8 cellular contexts compared by ENCODE assay signal in genomic region chr6:166392755-166393534, GRCh38. TPM values are rescaled to one million over a fixed set of nuclear protein-coding genes. Genes with fewer than 3 reads are reported as not detected.
A peak's percentile ranks its signal among the peaks of the same experiment; 100 is the strongest.
DNase-seq lines count a peak whose midpoint lies in the region; ATAC-seq, FAIRE-seq and TF ChIP-seq lines count a peak whose summit lies in the region.
"Not testable (repeated sequence)": the region's sequence is repeated elsewhere in the genome, so short reads cannot be mapped to it uniquely, and the experiment has no call there.

No MANE protein-coding gene starts in this region.

- intact Hi-C loops in K562 (cut with micrococcal nuclease); HepG2 (cut with micrococcal nuclease; ENCODE audit: unreplicated experiment): not testable (repeated sequence)
- intact Hi-C loops in testis (cut with DNase I; ENCODE audit: low total_unique reads) = loop anchor here (10.0 kb wide), 1 partner anchor 118 kb away; no protein-coding TSS in a partner anchor

- not testable (repeated sequence) for H2BK15ac ChIP-seq in H9 (ENCODE audit: low read depth, low read length); neuronal stem cell (ENCODE audit: low read length)

- H3K4me3 Mint-ChIP-seq in H9, WTC11: not testable (repeated sequence)

- H3K36me3 ChIP-seq in K562 (ENCODE audit: control insufficient read depth, insufficient read depth, low read length); HepG2 (replicated peaks in 1 of 2; ENCODE audit: control insufficient read depth in 1 of 2, insufficient read depth in 2 of 2, low read length in 2 of 2); neuronal stem cell (replicated peaks in 1 of 2; ENCODE audit: control insufficient read depth in 2 of 2, insufficient read depth in 2 of 2, low read length in 2 of 2); testis (ENCODE audit: low read depth, missing control alignments): not testable (repeated sequence)

- not testable (repeated sequence) for H4K5ac ChIP-seq in H9 (ENCODE audit: insufficient read length, low read depth, low read length)

- TF ChIP-seq CTCF in H9 (conservative IDR thresholded peaks at IDR 0.05); WTC11 (IDR thresholded peaks at IDR 0.05); K562 (IDR thresholded peaks at IDR 0.05 in 2 of 3, conservative IDR thresholded peaks at IDR 0.05 in 1 of 3; ENCODE audit: insufficient read depth in 2 of 3, low read depth in 1 of 3, low read length in 3 of 3); HepG2 (CRISPR knock-in tag; IDR thresholded peaks at IDR 0.05); testis (IDR thresholded peaks at IDR 0.05): not testable (repeated sequence)

- not testable (repeated sequence) for H2AK5ac ChIP-seq in H9 (ENCODE audit: insufficient read length, low read length); neuronal stem cell (ENCODE audit: low read depth, low read length)

- not testable (repeated sequence) for H3K4me3 ChIP-seq in K562; HepG2 (replicated peaks in 1 of 3; ENCODE audit: insufficient read depth in 1 of 3, low read depth in 2 of 3, low read length in 3 of 3); neuronal stem cell (ENCODE audit: low read length in 2 of 2)
- peak overlapping the region in 1 of 2 donors; percentile 39 for H3K4me3 ChIP-seq in testis

- not testable (repeated sequence) for H3K27me3 ChIP-seq in H9 (ENCODE audit: insufficient read depth, low read length); HepG2 (ENCODE audit: control insufficient read depth in 1 of 2, insufficient read depth in 2 of 2, low read length in 2 of 2); neuronal stem cell (ENCODE audit: control insufficient read depth in 3 of 3, insufficient read depth in 3 of 3, low read depth in 1 of 3, low read length in 3 of 3); testis
- H3K27me3 ChIP-seq in K562 (ENCODE audit: control insufficient read depth in 2 of 2, insufficient read depth in 2 of 2, low read length in 2 of 2) = peaks cover 38 to 73% of the 10 kb centered on the region in 2 experiments

- not testable (repeated sequence) for TF ChIP-seq EP300 in K562 (IDR thresholded peaks at IDR 0.05; ENCODE audit: low read length); HepG2 (IDR thresholded peaks at IDR 0.05; ENCODE audit: low read depth in 2 of 2, low read length in 2 of 2); HepG2 (CRISPR knock-in tag; IDR thresholded peaks at IDR 0.05; ENCODE audit: borderline replicate concordance)

- CTCF ChIA-PET in WTC11 (lab: Charles Lee) = interaction anchor here (1.3 to 3.8 kb wide), 4 partner anchors 8 to 113 kb away, joined by 4 to 19 read pairs (median 6); no protein-coding TSS in a partner anchor
- CTCF ChIA-PET in K562 (lab: Yijun Ruan, JAX; ENCODE audit: low intra/inter-chr PET ratio); HepG2 (lab: Yijun Ruan, JAX; ENCODE audit: low intra/inter-chr PET ratio, low total read pairs): not testable (repeated sequence)

- H3K27me3 Mint-ChIP-seq in H9 (ENCODE audit: low read depth) = peaks cover 15% of the 10 kb centered on the region; the same call in 1 of the 2 replicates
- H3K27me3 Mint-ChIP-seq in WTC11 (ENCODE audit: low read depth) = not testable (repeated sequence)

- H3T11ph ChIP-seq in H9 (ENCODE audit: low read length) = not testable (repeated sequence)

- not testable (repeated sequence) for H4K20me1 ChIP-seq in H9 (ENCODE audit: control insufficient read depth, insufficient read depth, insufficient read length); K562 (replicated peaks; ENCODE audit: control insufficient read depth, insufficient read depth, low read length); HepG2 (ENCODE audit: insufficient read depth, low read length)

- POLR2A ChIA-PET in WTC11 (lab: Charles Lee) = not testable (repeated sequence)
- POLR2A ChIA-PET in K562 (lab: Yijun Ruan, JAX) = interaction anchor here (0.6 to 1.0 kb wide), 6 partner anchors 12 to 252 kb away, joined by 3 to 5 read pairs (median 4); no protein-coding TSS in a partner anchor
- POLR2A ChIA-PET in HepG2 (lab: Yijun Ruan, JAX) = interaction anchor here (1.6 to 2.6 kb wide), 3 partner anchors 10 to 50 kb away, joined by 3 to 8 read pairs (median 5); partner anchors contain the start of gene SFT2D1

- not testable (repeated sequence) for H3K56ac ChIP-seq in H9 (ENCODE audit: insufficient read length, low read depth, low read length)

- DNase-seq in ELF-1 (ENCODE audit: low read depth, low spot score) (peak; percentile 45), H9 (peak; percentile 20), NCI-H2227 (lab: John Stamatoyannopoulos, UW; ENCODE audit: unreplicated experiment) (peak; percentile 20), testis (peak; percentile 28)
- DNase-seq in WTC11 (ENCODE audit: low spot score); K562 (ENCODE audit: extremely low read depth in 1 of 4, low spot score in 3 of 4); HepG2 (ENCODE audit: low spot score); neuronal stem cell (ENCODE audit: low spot score): not testable (repeated sequence)

- not testable (repeated sequence) for H2BK20ac ChIP-seq in H9 (ENCODE audit: low read depth, low read length, poor library complexity, severe bottlenecking)

- not testable (repeated sequence) for H3K14ac ChIP-seq in H9 (ENCODE audit: insufficient read depth, low read length); neuronal stem cell (ENCODE audit: low read length)

- H4K8ac ChIP-seq in H9 (replicated peaks; ENCODE audit: insufficient read length, low read depth, low read length); neuronal stem cell (ENCODE audit: low read depth, low read length): not testable (repeated sequence)

- TF ChIP-seq POLR2A in K562 (conservative IDR thresholded peaks at IDR 0.05); HepG2 (IDR thresholded peaks at IDR 0.05; ENCODE audit: insufficient read depth in 1 of 2, low read depth in 2 of 2, low read length in 2 of 2); testis (IDR thresholded peaks at IDR 0.05): not testable (repeated sequence)

- not testable (repeated sequence) for H3K9me3 Mint-ChIP-seq in H9, WTC11

- H3K9ac ChIP-seq in H9 (ENCODE audit: extremely low read depth, insufficient read length, low read length); K562 (ENCODE audit: insufficient read depth in 1 of 2, low read depth in 2 of 2, low read length in 2 of 2); HepG2 (ENCODE audit: insufficient read depth, low read depth, low read length); neuronal stem cell (ENCODE audit: low read depth, low read length, poor library complexity): not testable (repeated sequence)

- not testable (repeated sequence) for ATAC-seq in WTC11, K562, HepG2

- H3K18ac ChIP-seq in H9 (ENCODE audit: insufficient read length, low read depth, low read length); neuronal stem cell (ENCODE audit: low read length): not testable (repeated sequence)

- not testable (repeated sequence) for H3K23me2 ChIP-seq in H9 (ENCODE audit: insufficient read length, low read depth, low read length, poor library complexity, severe bottlenecking)

- not testable (repeated sequence) for H3K79me2 ChIP-seq in H9 (ENCODE audit: insufficient read depth, low read length); K562 (ENCODE audit: control insufficient read depth, insufficient read depth, low read length); HepG2 (ENCODE audit: insufficient read depth, low read length)

- peaks cover 11% of the 10 kb centered on the region in 2 experiments for H3K4me1 Mint-ChIP-seq in H9
- not testable (repeated sequence) for H3K4me1 Mint-ChIP-seq in WTC11

- H3K79me1 ChIP-seq in H9 (ENCODE audit: insufficient read depth, low read depth, low read length, poor library complexity, severe bottlenecking); neuronal stem cell (ENCODE audit: low read depth, low read length): not testable (repeated sequence)

- H3K36me3 Mint-ChIP-seq in H9 (ENCODE audit: insufficient read depth in 1 of 3, low read depth in 3 of 3); WTC11: not testable (repeated sequence)

- not testable (repeated sequence) for H3K9me3 ChIP-seq in H9 (ENCODE audit: control insufficient read depth, low read depth, low read length); K562 (replicated peaks; ENCODE audit: control insufficient read depth, insufficient read depth, low read depth, low read length); HepG2 (ENCODE audit: low read length); neuronal stem cell (replicated peaks in 1 of 2; ENCODE audit: control insufficient read depth in 2 of 2, insufficient read depth in 1 of 2, low read depth in 1 of 2, low read length in 2 of 2); testis

- not testable (repeated sequence) for H4K91ac ChIP-seq in H9 (ENCODE audit: insufficient read length, low read depth, low read length); neuronal stem cell (ENCODE audit: low read depth, low read length, poor library complexity)

- H3K27ac Mint-ChIP-seq in H9, WTC11: not testable (repeated sequence)

- not testable (repeated sequence) for H2BK12ac ChIP-seq in H9 (ENCODE audit: insufficient read length, low read depth, low read length); neuronal stem cell (ENCODE audit: low read length)

- H3K23ac ChIP-seq in H9 (ENCODE audit: insufficient read length, low read depth, low read length); neuronal stem cell (ENCODE audit: low read depth, low read length, poor library complexity): not testable (repeated sequence)

- not testable (repeated sequence) for H2BK5ac ChIP-seq in H9 (ENCODE audit: insufficient read length, low read length); neuronal stem cell (ENCODE audit: low read length)

- H2AFZ ChIP-seq in H9 (ENCODE audit: low read length); K562 (ENCODE audit: low read depth, low read length); HepG2 (ENCODE audit: low read length): not testable (repeated sequence)
- peak overlapping the region; percentile 53 for H2AFZ ChIP-seq in neuronal stem cell (ENCODE audit: low read length)

- not testable (repeated sequence) for H2BK120ac ChIP-seq in H9 (ENCODE audit: low read depth, low read length, poor library complexity, severe bottlenecking); neuronal stem cell (ENCODE audit: low read depth, low read length)

- not testable (repeated sequence) for H3K4ac ChIP-seq in H9 (ENCODE audit: low read depth, low read length); neuronal stem cell (ENCODE audit: low read length)

- H3K4me1 ChIP-seq in H9 (ENCODE audit: insufficient read depth, low read length); K562 (replicated peaks in 1 of 2; ENCODE audit: control insufficient read depth in 2 of 2, insufficient read depth in 2 of 2, low read length in 2 of 2); neuronal stem cell (ENCODE audit: control insufficient read depth in 2 of 2, insufficient read depth in 1 of 2, low read depth in 1 of 2, low read length in 2 of 2); testis: not testable (repeated sequence)
- H3K4me1 ChIP-seq in HepG2 (ENCODE audit: insufficient read depth, low read length) = peaks cover 71% of the 10 kb centered on the region

- not testable (repeated sequence) for FAIRE-seq in K562 (lab: Jason Lieb, UNC); HepG2 (lab: Jason Lieb, UNC)

- not testable (repeated sequence) for H3K4me2 ChIP-seq in H9 (ENCODE audit: insufficient read depth, insufficient read length, low read length); K562 (ENCODE audit: insufficient read depth, low read length); HepG2 (ENCODE audit: low read depth, low read length); neuronal stem cell (ENCODE audit: insufficient read depth, low read length, poor library complexity, severe bottlenecking)

- not testable (repeated sequence) for TF ChIP-seq RAD21 in K562 (CRISPR knock-in tag; conservative IDR thresholded peaks at IDR 0.05 in 1 of 2, IDR thresholded peaks at IDR 0.05 in 1 of 2); HepG2 (CRISPR knock-in tag; IDR thresholded peaks at IDR 0.05)

- H3K9me1 ChIP-seq in K562 (ENCODE audit: control insufficient read depth, insufficient read depth, low read length) = not testable (repeated sequence)

- in situ Hi-C loops in K562 (cut with MboI); HepG2 (cut with HindIII; ENCODE audit: extremely low pct_ligation_motif_present, low pct_unique_long_range_greater_than_20kb): not testable (repeated sequence)

- WGBS in H9 (ENCODE audit: extremely low coverage, insufficient read length, low lambda C conversion rate) = no CpG with 5 or more reads among the region's 30 CpGs
- WGBS in K562 (ENCODE audit: insufficient coverage, low coverage, missing lambda C conversion rate) = 41% methylated on average over 18 of the region's 30 CpGs
- 91% methylated on average over 22 of the region's 30 CpGs for WGBS in HepG2 (ENCODE audit: low lambda C conversion rate)
- no CpG with 5 or more reads among the region's 30 CpGs for WGBS in neuronal stem cell (ENCODE audit: extremely low coverage in 2 of 2, insufficient read length in 2 of 2, insufficient replicate concordance in 1 of 2), 2 donors
- WGBS in testis, 2 donors = 59 to 66% methylated on average over 11 to 30 of the region's 30 CpGs

- BruUV-seq in K562 (replicated peaks; lab: Mats Ljungman, UMichigan); HepG2 (replicated peaks; lab: Mats Ljungman, UMichigan): not testable (repeated sequence)

- H3K27ac ChIP-seq in H9 (ENCODE audit: insufficient read length, low read depth, low read length); K562 (ENCODE audit: extremely low read depth, low read depth, low read length); neuronal stem cell (replicated peaks; ENCODE audit: low read length); testis: not testable (repeated sequence)
- peak overlapping the region; percentile 3 for H3K27ac ChIP-seq in HepG2 (ENCODE audit: extremely low read length, insufficient read depth, low read length)

RNA-seq across cellular contexts. Expression of gene MPC1, which starts 10.2 kb away (rescaled TPM):
- 9.7 and 10.0 TPM in 2 replicates for total RNA-seq in H9 (2021)
- total RNA-seq in WTC11 (2021) = 8.7 to 10.7 TPM (median 9.6 TPM) in 3 replicates
- 21.5 and 61.7 TPM in 2 replicates for total RNA-seq in K562 (2011; cell fraction: chromatin; rRNA removed; ENCODE audit: low replicate concordance)
- total RNA-seq in K562 (2011; cell fraction: nucleolus; rRNA removed) = 19.8 and 26.6 TPM in 2 replicates
- 29.1 and 45.8 TPM in 2 replicates for total RNA-seq in K562 (2011; cell fraction: nucleoplasm; rRNA removed)
- 78.6 and 97.7 TPM in 2 replicates for total RNA-seq in K562 (2014; rRNA removed)
- total RNA-seq in K562 (2014; rRNA removed; fragmentation: Illumina TruSeq; extraction: Trizol) = 132 and 145 TPM in 2 replicates
- total RNA-seq in K562 (2015; rRNA removed; fragmentation: Illumina TruSeq; extraction: Trizol) = 141 and 149 TPM in 2 replicates
- 103 and 110 TPM in 2 replicates for total RNA-seq in K562 (2021)
- polyA plus RNA-seq in K562 (2011; rRNA removed) = 115 and 138 TPM in 2 replicates
- polyA plus RNA-seq in K562 (2011; cell fraction: cytosol; rRNA removed) = 100 and 103 TPM in 2 replicates
- 48.3 and 68.3 TPM in 2 replicates for polyA plus RNA-seq in K562 (2011; cell fraction: nucleus; rRNA removed)
- polyA plus RNA-seq in K562 (2012) = 93.8 and 104 TPM in 2 replicates
- 148 and 185 TPM in 2 replicates for polyA plus RNA-seq in K562 (2014; fragmentation: Illumina TruSeq; extraction: Trizol)
- polyA plus RNA-seq in K562 (2014; fragmentation: Nextera tagmentation; extraction: Ambion mirVana) = 100 to 1,000 TPM; 138 to 144 TPM
- 113 and 114 TPM in 2 replicates for polyA plus RNA-seq in K562 (2014; rRNA removed)
- polyA minus RNA-seq in K562 (2011; rRNA and poly(A)+ RNA removed) = 54.6 and 59.0 TPM in 2 replicates
- 18.7 and 38.7 TPM in 2 replicates for polyA minus RNA-seq in K562 (2011; cell fraction: cytosol; rRNA and poly(A)+ RNA removed)
- polyA minus RNA-seq in K562 (2011; cell fraction: nucleus; rRNA and poly(A)+ RNA removed) = 5.8 and 14.9 TPM in 2 replicates
- 214 and 289 TPM in 2 replicates for total RNA-seq in HepG2 (2016; rRNA removed; fragmentation: Illumina TruSeq; extraction: Trizol)
- total RNA-seq in HepG2 (2016; cell fraction: cytosol; rRNA removed; fragmentation: Illumina TruSeq; extraction: Trizol; ENCODE audit: low read depth) = 81.3 and 95.3 TPM in 2 replicates
- 218 and 286 TPM in 2 replicates for total RNA-seq in HepG2 (2016; cell fraction: insoluble cytoplasmic fraction; rRNA removed; fragmentation: Illumina TruSeq; extraction: Trizol)
- 145 and 164 TPM in 2 replicates for total RNA-seq in HepG2 (2016; cell fraction: membrane; rRNA removed; fragmentation: Illumina TruSeq; extraction: Trizol)
- total RNA-seq in HepG2 (2016; cell fraction: nucleus; rRNA removed; fragmentation: Illumina TruSeq; extraction: Trizol) = 93.1 and 102 TPM in 2 replicates
- polyA plus RNA-seq in HepG2 (2011; rRNA removed) = 168 and 189 TPM in 2 replicates
- polyA plus RNA-seq in HepG2 (2011; cell fraction: cytosol; rRNA removed) = 191 and 239 TPM in 2 replicates
- 59.3 and 82.2 TPM in 2 replicates for polyA plus RNA-seq in HepG2 (2011; cell fraction: nucleus; rRNA removed)
- 136 and 137 TPM in 2 replicates for polyA plus RNA-seq in HepG2 (2012)
- 98.8 and 128 TPM in 2 replicates for polyA plus RNA-seq in HepG2 (2016; cell fraction: cytosol; fragmentation: Illumina TruSeq; extraction: Trizol; ENCODE audit: low read depth)
- 328 and 353 TPM in 2 replicates for polyA plus RNA-seq in HepG2 (2016; cell fraction: insoluble cytoplasmic fraction; fragmentation: Illumina TruSeq; extraction: Trizol; ENCODE audit: low read depth)
- 150 and 186 TPM in 2 replicates for polyA plus RNA-seq in HepG2 (2016; cell fraction: membrane; fragmentation: Illumina TruSeq; extraction: Trizol; ENCODE audit: low read depth)
- 207 and 211 TPM in 2 replicates for polyA plus RNA-seq in HepG2 (2016; cell fraction: nucleus; fragmentation: Illumina TruSeq; extraction: Trizol; ENCODE audit: insufficient read depth, low read depth)
- polyA minus RNA-seq in HepG2 (2011; rRNA and poly(A)+ RNA removed; ENCODE audit: low replicate concordance) = 5.6 and 40.9 TPM in 2 replicates
- polyA minus RNA-seq in HepG2 (2011; cell fraction: cytosol; rRNA and poly(A)+ RNA removed) = 51.6 and 57.8 TPM in 2 replicates
- 27.4 and 41.9 TPM in 2 replicates for polyA minus RNA-seq in HepG2 (2011; cell fraction: nucleus; rRNA and poly(A)+ RNA removed)
- polyA plus RNA-seq in neuronal stem cell (2013, experiment 1 of 2) = 20.2 TPM
- 21.1 TPM for polyA plus RNA-seq in neuronal stem cell (2013, experiment 2 of 2)
- 10 to 100 TPM; 22.5 to 24.0 TPM for total RNA-seq in testis
- polyA plus RNA-seq in testis (ENCODE audit: insufficient read depth, low read depth, low replicate concordance) = 54.2 TPM

RNA-seq across cellular contexts. Expression of gene SFT2D1, which starts 50.6 kb away (rescaled TPM):
- 39.1 and 40.2 TPM in 2 replicates for total RNA-seq in H9 (2021)
- 48.0 to 53.1 TPM (median 49.4 TPM) in 3 replicates for total RNA-seq in WTC11 (2021)
- total RNA-seq in K562 (2011; cell fraction: chromatin; rRNA removed; ENCODE audit: low replicate concordance) = 89.6 and 170 TPM in 2 replicates
- 65.9 and 78.2 TPM in 2 replicates for total RNA-seq in K562 (2011; cell fraction: nucleolus; rRNA removed)
- 150 and 228 TPM in 2 replicates for total RNA-seq in K562 (2011; cell fraction: nucleoplasm; rRNA removed)
- 59.5 and 63.1 TPM in 2 replicates for total RNA-seq in K562 (2014; rRNA removed)
- total RNA-seq in K562 (2014; rRNA removed; fragmentation: Illumina TruSeq; extraction: Trizol) = 67.1 and 75.7 TPM in 2 replicates
- total RNA-seq in K562 (2015; rRNA removed; fragmentation: Illumina TruSeq; extraction: Trizol) = 50.1 and 54.4 TPM in 2 replicates
- 68.7 and 81.0 TPM in 2 replicates for total RNA-seq in K562 (2021)
- 129 and 140 TPM in 2 replicates for polyA plus RNA-seq in K562 (2011; rRNA removed)
- polyA plus RNA-seq in K562 (2011; cell fraction: cytosol; rRNA removed) = 67.3 and 111 TPM in 2 replicates
- polyA plus RNA-seq in K562 (2011; cell fraction: nucleus; rRNA removed) = 110 and 178 TPM in 2 replicates
- polyA plus RNA-seq in K562 (2012) = 76.9 and 85.8 TPM in 2 replicates
- 80.1 and 81.5 TPM in 2 replicates for polyA plus RNA-seq in K562 (2014; fragmentation: Illumina TruSeq; extraction: Trizol)
- polyA plus RNA-seq in K562 (2014; fragmentation: Nextera tagmentation; extraction: Ambion mirVana) = 10 to 100 TPM; 73.0 to 74.6 TPM
- 106 and 111 TPM in 2 replicates for polyA plus RNA-seq in K562 (2014; rRNA removed)
- polyA minus RNA-seq in K562 (2011; rRNA and poly(A)+ RNA removed) = 64.9 and 66.3 TPM in 2 replicates
- polyA minus RNA-seq in K562 (2011; cell fraction: cytosol; rRNA and poly(A)+ RNA removed) = 18.2 and 18.4 TPM in 2 replicates
- polyA minus RNA-seq in K562 (2011; cell fraction: nucleus; rRNA and poly(A)+ RNA removed) = 37.4 and 67.9 TPM in 2 replicates
- total RNA-seq in HepG2 (2016; rRNA removed; fragmentation: Illumina TruSeq; extraction: Trizol) = 90.7 and 115 TPM in 2 replicates
- 57.6 and 70.5 TPM in 2 replicates for total RNA-seq in HepG2 (2016; cell fraction: cytosol; rRNA removed; fragmentation: Illumina TruSeq; extraction: Trizol; ENCODE audit: low read depth)
- total RNA-seq in HepG2 (2016; cell fraction: insoluble cytoplasmic fraction; rRNA removed; fragmentation: Illumina TruSeq; extraction: Trizol) = 91.5 and 114 TPM in 2 replicates
- 89.7 and 105 TPM in 2 replicates for total RNA-seq in HepG2 (2016; cell fraction: membrane; rRNA removed; fragmentation: Illumina TruSeq; extraction: Trizol)
- total RNA-seq in HepG2 (2016; cell fraction: nucleus; rRNA removed; fragmentation: Illumina TruSeq; extraction: Trizol) = 87.1 and 96.7 TPM in 2 replicates
- 127 and 147 TPM in 2 replicates for polyA plus RNA-seq in HepG2 (2011; rRNA removed)
- polyA plus RNA-seq in HepG2 (2011; cell fraction: cytosol; rRNA removed) = 78.9 and 125 TPM in 2 replicates
- 56.7 and 94.6 TPM in 2 replicates for polyA plus RNA-seq in HepG2 (2011; cell fraction: nucleus; rRNA removed)
- polyA plus RNA-seq in HepG2 (2012) = 100 and 109 TPM in 2 replicates
- polyA plus RNA-seq in HepG2 (2016; cell fraction: cytosol; fragmentation: Illumina TruSeq; extraction: Trizol; ENCODE audit: low read depth) = 67.5 and 94.2 TPM in 2 replicates
- polyA plus RNA-seq in HepG2 (2016; cell fraction: insoluble cytoplasmic fraction; fragmentation: Illumina TruSeq; extraction: Trizol; ENCODE audit: low read depth) = 112 and 116 TPM in 2 replicates
- polyA plus RNA-seq in HepG2 (2016; cell fraction: membrane; fragmentation: Illumina TruSeq; extraction: Trizol; ENCODE audit: low read depth) = 96.5 and 108 TPM in 2 replicates
- 168 and 175 TPM in 2 replicates for polyA plus RNA-seq in HepG2 (2016; cell fraction: nucleus; fragmentation: Illumina TruSeq; extraction: Trizol; ENCODE audit: insufficient read depth, low read depth)
- 13.9 and 35.5 TPM in 2 replicates for polyA minus RNA-seq in HepG2 (2011; rRNA and poly(A)+ RNA removed; ENCODE audit: low replicate concordance)
- polyA minus RNA-seq in HepG2 (2011; cell fraction: cytosol; rRNA and poly(A)+ RNA removed) = 26.1 and 26.7 TPM in 2 replicates
- 65.1 and 95.4 TPM in 2 replicates for polyA minus RNA-seq in HepG2 (2011; cell fraction: nucleus; rRNA and poly(A)+ RNA removed)
- polyA plus RNA-seq in neuronal stem cell (2013, experiment 1 of 2) = 48.2 TPM
- polyA plus RNA-seq in neuronal stem cell (2013, experiment 2 of 2) = 48.4 TPM
- 10 to 100 TPM; 45.7 to 64.6 TPM for total RNA-seq in testis
- 68.3 TPM for polyA plus RNA-seq in testis (ENCODE audit: insufficient read depth, low read depth, low replicate concordance)
